Comparison of ENCODE assay signal across 1 cellular context in the genomic region with DNA sequence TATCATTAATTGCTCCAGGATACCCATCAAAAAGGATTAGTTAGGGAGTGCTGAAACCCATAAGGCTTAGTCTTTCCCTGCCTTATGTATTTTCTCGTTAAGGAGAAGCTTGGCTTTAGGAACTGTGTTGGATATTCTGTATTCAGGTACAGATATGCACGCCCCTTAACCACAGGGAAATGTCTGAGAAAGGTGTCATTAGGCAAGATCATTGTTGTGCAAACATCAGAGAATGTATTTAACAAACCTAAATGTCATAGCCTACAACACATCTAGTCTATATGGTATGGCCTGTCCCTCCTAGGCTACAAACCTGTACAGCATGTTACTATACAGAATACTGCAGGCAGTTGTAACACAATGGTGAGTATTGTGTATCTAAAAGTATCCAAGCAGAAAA. TPM values are rescaled to one million over a fixed set of nuclear protein-coding genes. Genes with fewer than 3 reads are reported as not detected.
"Had no signal": no experiment of that assay in that cellular context is flagged by ENCODE, and none has a peak within 500 bp of the region (broad histone marks: within the 10 kb centered on the region; RNA-seq: fewer than 3 reads in every experiment).

No MANE protein-coding gene starts in this region.

RNA-seq across cellular contexts. Expression of a gene that starts 10.1 kb away (rescaled TPM):
- total RNA-seq: G401 had no signal
